Comparison of ENCODE assay signal across 1 cellular context in genomic region chr3:138135141-138135832, GRCh38.
TF ChIP-seq lines count a peak whose summit lies in the region.

No MANE protein-coding gene starts in this region.

TF ChIP-seq in IMR-90, 13 proteins besides CTCF, POLR2A, EP300 and RAD21:
- TF ChIP-seq CHD1 (IDR thresholded peaks at IDR 0.05; ENCODE audit: low read depth, low read length) = no peak
- TF ChIP-seq ELK1 (IDR thresholded peaks at IDR 0.05; ENCODE audit: borderline replicate concordance, low read depth, low read length) = no peak
- no peak for TF ChIP-seq SMC3 (IDR thresholded peaks at IDR 0.05; ENCODE audit: low read depth, low read length)
- TF ChIP-seq MAZ (IDR thresholded peaks at IDR 0.05; ENCODE audit: borderline replicate concordance, low read depth, low read length) = no peak
- TF ChIP-seq USF2 (IDR thresholded peaks at IDR 0.05; ENCODE audit: low read depth, low read length) = no peak
- no peak for TF ChIP-seq MAFK (IDR thresholded peaks at IDR 0.05; ENCODE audit: low read depth, low read length)
- TF ChIP-seq RCOR1 (IDR thresholded peaks at IDR 0.05; ENCODE audit: insufficient replicate concordance, low read length) = no peak
